25 cellular contexts compared by ENCODE assay signal in the genomic region with DNA sequence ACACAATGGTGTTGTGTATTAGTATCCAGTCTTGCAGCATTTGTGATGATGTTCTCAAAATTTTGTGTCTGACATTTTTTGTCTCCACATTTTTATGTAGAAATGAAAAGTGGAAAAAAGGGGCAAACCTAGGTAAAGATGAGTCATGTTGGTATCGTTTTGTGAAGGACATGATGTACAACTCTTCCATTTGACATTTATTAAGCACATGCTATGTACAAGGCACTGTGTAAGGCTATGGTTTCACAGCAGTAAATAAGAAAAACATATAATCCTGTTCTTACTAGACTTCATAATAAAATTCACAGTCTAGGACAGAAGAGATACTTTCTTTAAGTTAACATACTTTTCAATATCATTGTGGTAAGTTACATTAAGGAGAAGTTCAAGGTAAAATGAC.
"Had no signal": no experiment of that assay in that cellular context is flagged by ENCODE, and none has a peak within 500 bp of the region (broad histone marks: within the 10 kb centered on the region; RNA-seq: fewer than 3 reads in every experiment).

No MANE protein-coding gene starts in this region.

- ATAC-seq: K562, Right ventricle myocardium inferior, SK-N-SH treated with all-trans-retinoic acid at 6 μM for 48 hours had no signal

- H3K36me3 Mint-ChIP-seq: IgD-negative memory B cell had no signal

- H3K4me3 Mint-ChIP-seq: IgD-negative memory B cell had no signal

- H3K27ac ChIP-seq: KMS-11, PC-9, Peyer's patch, SJCRH30 had no signal

- H3K4me2 ChIP-seq: KMS-11, PC-9 had no signal

- H3K4me1 ChIP-seq: Peyer's patch, SJCRH30 had no signal

- H3K9me3 ChIP-seq: Peyer's patch, SJCRH30 had no signal

- H3K27me3 Mint-ChIP-seq: IgD-negative memory B cell had no signal

- H3K9ac ChIP-seq: KMS-11 had no signal

- H3K27ac Mint-ChIP-seq: IgD-negative memory B cell had no signal

- H2AFZ ChIP-seq: PC-9 had no signal

- H3K4me3 ChIP-seq: K562, PC-9, Peyer's patch, SJCRH30 had no signal

- H3K4me1 Mint-ChIP-seq: IgD-negative memory B cell had no signal

- H3K36me3 ChIP-seq: Peyer's patch, SJCRH30 had no signal

- DNase-seq: Kasumi-1; MM.1S; NCI-H1092 treated with DMSO at 0.1 percent for 48 hours; NCI-H1436; NCI-H187; NCI-H2029; NCI-H2081 treated with DMSO at 0.1 percent for 48 hours; NCI-H2171; NCI-H226; NCI-H446; NCI-H510A; NCI-H524 treated with DMSO at 0.1 percent for 48 hours; NCI-H69; NCI-H774; NK-92 treated with Interleukin-12 subunit alpha and Interleukin-12 subunit beta, amount 100 ng/mL, for 24 hours; OCI-M1; PC-9; Peyer's patch; SHP77 treated with DMSO at 0.1 percent for 48 hours; SJCRH30 had no signal

- H3K27me3 ChIP-seq: Peyer's patch, SJCRH30 had no signal

- FAIRE-seq: K562 had no signal
